32 cellular contexts compared by ENCODE assay signal in genomic region chr15:66782785-66783184, GRCh38.
"Had no signal": no experiment of that assay in that cellular context is flagged by ENCODE, and none has a peak within 500 bp of the region (broad histone marks: within the 10 kb centered on the region; RNA-seq: fewer than 3 reads in every experiment).

No MANE protein-coding gene starts in this region.

- H3K4me1 ChIP-seq: left lung had no signal

- H3K27me3 Mint-ChIP-seq: activated B cell treated with CpG ODN at 0.5 μM for 24 hours; activated CD4-positive, alpha-beta T cell treated with anti-CD3 and anti-CD28 coated beads for 36 hours; activated T-cell treated with anti-CD3 and anti-CD28 coated beads, Interleukin-2, amount 50 U/mL, for 24 hours; activated T-helper 17 cell treated with anti-CD3 and anti-CD28 coated beads, Interleukin-2, amount 50 U/mL, for 72 hours; central memory CD8-positive, alpha-beta T cell; stimulated activated memory B cell treated with anti-CD40 and anti-IgM and Interleukin-4, amounts not matched to agents 10 μg/mL and 1 μg/mL and 100 μg/mL, for 72 hours had no signal

- DNase-seq: activated B cell treated with CpG ODN at 0.5 μM for 24 hours; activated CD4-positive, alpha-beta T cell treated with anti-CD3 and anti-CD28 coated beads for 36 hours; activated CD4-positive, alpha-beta T cell treated with anti-CD3 and anti-CD28 coated beads, Interleukin-2, amount 50 U/mL, for 4 hours; activated CD8-positive, alpha-beta memory T cell treated with anti-CD3 and anti-CD28 coated beads for 24 hours; activated CD8-positive, alpha-beta memory T cell treated with anti-CD3 and anti-CD28 coated beads, Interleukin-2, amount 50 U/mL, for 4 hours; activated naive CD4-positive, alpha-beta T cell treated with anti-CD3 and anti-CD28 coated beads for 36 hours; activated T-cell treated with anti-CD3 and anti-CD28 coated beads, Interleukin-2, amount 50 U/mL, for 24 hours; brain microvascular endothelial cell; effector memory CD4-positive, alpha-beta T cell; foreskin melanocyte; immature natural killer cell; kidney glomerular epithelial cell; left lung; mammary epithelial cell; midbrain; natural killer cell; ovary; small intestine; stimulated activated CD4-positive, alpha-beta T cell treated with anti-CD3 and anti-CD28 coated beads, Interleukin-15, amount 100 ng/mL, for 24 hours; stomach; T1000 had no signal

- H3K4me1 Mint-ChIP-seq: activated B cell treated with CpG ODN at 0.5 μM for 24 hours; activated CD4-positive, alpha-beta T cell treated with anti-CD3 and anti-CD28 coated beads for 36 hours; activated T-helper 17 cell treated with anti-CD3 and anti-CD28 coated beads, Interleukin-2, amount 50 U/mL, for 72 hours; central memory CD8-positive, alpha-beta T cell; immature natural killer cell; natural killer cell; stimulated activated memory B cell treated with anti-CD40 and anti-IgM and Interleukin-4, amounts not matched to agents 10 μg/mL and 1 μg/mL and 100 μg/mL, for 72 hours had no signal

- FAIRE-seq: colon, endothelial cell of umbilical vein, small intestine had no signal

- H3K4me3 ChIP-seq: left lung, ovary, right lobe of liver, stomach, suprapubic skin, tibial nerve had no signal

- H3K36me3 ChIP-seq: brain microvascular endothelial cell, neutrophil, ovary, right lobe of liver, suprapubic skin had no signal

- H3K4me3 Mint-ChIP-seq: activated B cell treated with CpG ODN at 0.5 μM for 24 hours; activated CD4-positive, alpha-beta T cell treated with anti-CD3 and anti-CD28 coated beads for 36 hours; activated naive CD4-positive, alpha-beta T cell treated with anti-CD3 and anti-CD28 coated beads for 36 hours; activated T-cell treated with anti-CD3 and anti-CD28 coated beads, Interleukin-2, amount 50 U/mL, for 24 hours; activated T-helper 17 cell treated with anti-CD3 and anti-CD28 coated beads, Interleukin-2, amount 50 U/mL, for 72 hours; central memory CD8-positive, alpha-beta T cell; immature natural killer cell; natural killer cell; stimulated activated memory B cell treated with anti-CD40 and anti-IgM and Interleukin-4, amounts not matched to agents 10 μg/mL and 1 μg/mL and 100 μg/mL, for 72 hours; T-helper 1 cell treated with Interleukin-12 subunit alpha and Interleukin-12 subunit beta and Interleukin-4 antibody, amounts not matched to agents 30 μg/mL and 1 μg/mL, for 36 hours had no signal

- H3K36me3 Mint-ChIP-seq: immature natural killer cell; natural killer cell; stimulated activated memory B cell treated with anti-CD40 and anti-IgM and Interleukin-4, amounts not matched to agents 10 μg/mL and 1 μg/mL and 100 μg/mL, for 72 hours had no signal

- H3K27me3 ChIP-seq: brain microvascular endothelial cell, left lung, neutrophil, ovary, right lobe of liver, stomach, suprapubic skin, tibial nerve had no signal

- H3K9me3 ChIP-seq: left lung, neutrophil, ovary, right lobe of liver, stomach, suprapubic skin, tibial nerve had no signal

- H3K27ac ChIP-seq: brain microvascular endothelial cell, left lung, neutrophil, ovary, right lobe of liver, stomach, suprapubic skin, tibial nerve had no signal

- H3K27ac Mint-ChIP-seq: activated B cell treated with CpG ODN at 0.5 μM for 24 hours; activated CD4-positive, alpha-beta T cell treated with anti-CD3 and anti-CD28 coated beads for 36 hours; activated naive CD4-positive, alpha-beta T cell treated with anti-CD3 and anti-CD28 coated beads for 36 hours; activated T-cell treated with anti-CD3 and anti-CD28 coated beads, Interleukin-2, amount 50 U/mL, for 24 hours; activated T-helper 17 cell treated with anti-CD3 and anti-CD28 coated beads, Interleukin-2, amount 50 U/mL, for 72 hours; immature natural killer cell; natural killer cell; stimulated activated memory B cell treated with anti-CD40 and anti-IgM and Interleukin-4, amounts not matched to agents 10 μg/mL and 1 μg/mL and 100 μg/mL, for 72 hours; T-helper 1 cell treated with Interleukin-12 subunit alpha and Interleukin-12 subunit beta and Interleukin-4 antibody, amounts not matched to agents 30 μg/mL and 1 μg/mL, for 36 hours had no signal

- ATAC-seq: activated CD4-positive, alpha-beta T cell treated with anti-CD3 and anti-CD28 coated beads for 36 hours; activated T-helper 17 cell treated with anti-CD3 and anti-CD28 coated beads, Interleukin-2, amount 50 U/mL, for 72 hours; esophagus mucosa; left lung; natural killer cell; right lobe of liver; stimulated activated memory B cell treated with anti-CD40 and anti-IgM and Interleukin-4, amounts not matched to agents 10 μg/mL and 1 μg/mL and 100 μg/mL, for 72 hours had no signal

- H3K9me3 Mint-ChIP-seq: activated B cell treated with CpG ODN at 0.5 μM for 24 hours; activated naive CD4-positive, alpha-beta T cell treated with anti-CD3 and anti-CD28 coated beads for 36 hours; activated T-cell treated with anti-CD3 and anti-CD28 coated beads, Interleukin-2, amount 50 U/mL, for 24 hours; activated T-helper 17 cell treated with anti-CD3 and anti-CD28 coated beads, Interleukin-2, amount 50 U/mL, for 72 hours; central memory CD8-positive, alpha-beta T cell; immature natural killer cell; natural killer cell; stimulated activated memory B cell treated with anti-CD40 and anti-IgM and Interleukin-4, amounts not matched to agents 10 μg/mL and 1 μg/mL and 100 μg/mL, for 72 hours; T-helper 1 cell treated with Interleukin-12 subunit alpha and Interleukin-12 subunit beta and Interleukin-4 antibody, amounts not matched to agents 30 μg/mL and 1 μg/mL, for 36 hours had no signal
